8 cellular contexts compared by ENCODE assay signal in the genomic region with DNA sequence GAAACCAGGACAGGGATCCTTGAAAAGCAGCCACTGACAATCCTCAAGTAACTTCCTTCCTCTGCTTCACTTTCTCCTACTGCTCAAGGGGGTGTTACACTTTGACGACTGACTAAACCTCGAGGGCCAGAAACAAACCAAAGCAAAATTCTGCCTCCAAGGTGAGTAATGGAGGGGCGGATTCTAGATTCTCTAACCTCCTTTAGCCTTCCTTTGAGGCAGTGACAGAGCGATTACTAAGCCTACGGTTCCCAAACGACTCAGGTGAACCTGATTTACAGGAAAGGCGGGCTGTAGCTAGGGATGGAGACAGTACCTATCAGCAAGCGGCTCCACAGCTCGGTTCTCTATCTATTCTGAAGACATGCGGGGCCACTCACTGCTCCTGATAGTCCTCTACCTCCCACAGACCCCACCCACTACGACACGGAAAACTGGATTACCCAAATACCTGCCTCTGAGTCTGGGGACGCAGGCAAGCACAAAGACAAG. TPM values are rescaled to one million over a fixed set of nuclear protein-coding genes. Genes with fewer than 3 reads are reported as not detected.
A peak's percentile ranks its signal among the peaks of the same experiment; 100 is the strongest.
DNase-seq lines count a peak whose midpoint lies in the region; ATAC-seq and TF ChIP-seq lines count a peak whose summit lies in the region.

No MANE protein-coding gene starts in this region.

- no peaks in the 10 kb centered on the region for H3F3A ChIP-seq in PC-3 (ENCODE audit: low read length, unreplicated experiment)

- peak overlapping the region; percentile 88 for H2AFZ ChIP-seq in PC-3 (ENCODE audit: low read length)

- H3K9me2 ChIP-seq in PC-3 (replicated peaks; ENCODE audit: low read length): no peaks in the 10 kb centered on the region

- peaks cover 70% of the 10 kb centered on the region for H3K79me2 ChIP-seq in PC-3 (ENCODE audit: low read length)

- H3K4me3 Mint-ChIP-seq in CD14-positive monocyte: no peak overlapping the region

- H3K36me3 ChIP-seq in BE2C (no peaks in the 10 kb centered on the region), PC-3 (ENCODE audit: low read depth, low read length) (no peaks in the 10 kb centered on the region), colonic mucosa (no peaks in the 10 kb centered on the region), thymus (ENCODE audit: control insufficient read depth, insufficient read depth) (no peaks in the 10 kb centered on the region)

- H3K9me3 ChIP-seq in BE2C (no peaks in the 10 kb centered on the region), PC-3 (ENCODE audit: low read length) (no peaks in the 10 kb centered on the region), colonic mucosa (no peaks in the 10 kb centered on the region), thymus (ENCODE audit: control insufficient read depth) (no peaks in the 10 kb centered on the region)

- CTCF ChIA-PET in PC-3 (lab: Charles Lee): interaction anchor here (0.6 kb wide), 1 partner anchor 27 kb away, joined by 3 read pairs; no protein-coding TSS in a partner anchor

- H3K27ac ChIP-seq in PC-3 (ENCODE audit: low read length) (peak overlapping the region; percentile 92), colonic mucosa (peak overlapping the region; percentile 90), thymus (ENCODE audit: low read depth) (peak overlapping the region; percentile 89)

- ATAC-seq in GM18867 (IDR thresholded peaks at IDR 0.05; ENCODE audit: unreplicated experiment) (peak; percentile 22), HG03095 (IDR thresholded peaks at IDR 0.05; ENCODE audit: unreplicated experiment) (peak; percentile 19), PC-3 (peak; percentile 62)

- H3K36me3 Mint-ChIP-seq in CD14-positive monocyte: peaks cover 4 to 5% of the 10 kb centered on the region in 2 donors

- TF ChIP-seq CTCF in BE2C (IDR thresholded peaks at IDR 0.05; ENCODE audit: low read depth, low read length): no peak
- TF ChIP-seq CTCF in PC-3 (conservative IDR thresholded peaks at IDR 0.05; ENCODE audit: low read depth, low read length): no peak
- no peak for TF ChIP-seq CTCF in colonic mucosa (IDR thresholded peaks at IDR 0.05)
- TF ChIP-seq CTCF in CD14-positive monocyte (IDR thresholded peaks at IDR 0.05): no peak

- H3K4me1 ChIP-seq in BE2C: no peaks in the 10 kb centered on the region
- peaks cover 28% of the 10 kb centered on the region for H3K4me1 ChIP-seq in PC-3 (ENCODE audit: insufficient read depth, low read length)
- H3K4me1 ChIP-seq in colonic mucosa: no peaks in the 10 kb centered on the region
- peaks cover 14% of the 10 kb centered on the region for H3K4me1 ChIP-seq in thymus (ENCODE audit: control insufficient read depth, insufficient read depth, low read length)

- H3K4me1 Mint-ChIP-seq in CD14-positive monocyte: peaks cover 17% of the 10 kb centered on the region

- peaks cover 0 to 2% (median 0%) of the 10 kb centered on the region in 7 donors for H3K9me3 Mint-ChIP-seq in CD14-positive monocyte

- peak overlapping the region; percentile 98 for H3K9ac ChIP-seq in PC-3 (ENCODE audit: low read length)
- peak overlapping the region; percentile 80 to 97 for H3K9ac ChIP-seq in colonic mucosa (ENCODE audit: low read depth in 2 of 2, low read length in 2 of 2)

- WGBS in thymus: under 1% methylated on average over 13 of the region's 13 CpGs

- DNase-seq in BE2C: no peak
- peak; percentile 91 for DNase-seq in PC-3
- peak; percentile 55 for DNase-seq in colonic mucosa
- DNase-seq in midbrain (lab: John Stamatoyannopoulos, UW): peak; percentile 53
- DNase-seq in CD14-positive monocyte (ENCODE audit: low spot score): no peak

- H3K27me3 ChIP-seq in BE2C (no peaks in the 10 kb centered on the region), PC-3 (ENCODE audit: low read length) (no peaks in the 10 kb centered on the region), colonic mucosa (no peaks in the 10 kb centered on the region), thymus (ENCODE audit: control insufficient read depth, insufficient read depth) (no peaks in the 10 kb centered on the region)

- BruUV-seq in PC-3 (replicated peaks; lab: Mats Ljungman, UMichigan): TSS peak; percentile 90

- intact Hi-C loops in PC-3 (cut with micrococcal nuclease): loop anchor here (5.0 kb wide), 1 partner anchor 48 kb away; no protein-coding TSS in a partner anchor
- intact Hi-C loops in colonic mucosa (cut with DNase I): no loop called here
- intact Hi-C loops in CD14-positive monocyte (cut with micrococcal nuclease): no loop called here

- H3K4me3 ChIP-seq in BE2C (ENCODE audit: low read depth, low read length) (peak overlapping the region; percentile 94), PC-3 (ENCODE audit: low read length) (peak overlapping the region; percentile 86), colonic mucosa (peak overlapping the region; percentile 91), thymus (ENCODE audit: low read length) (peak overlapping the region; percentile 54)

- POLR2A ChIA-PET in PC-3 (lab: Charles Lee; ENCODE audit: unreplicated experiment): interaction anchor here (0.5 to 0.7 kb wide), 3 partner anchors 11 to 184 kb away, joined by 3 to 5 read pairs (median 3); no protein-coding TSS in a partner anchor

- peak overlapping the region; percentile 90 for H3K4me2 ChIP-seq in PC-3 (ENCODE audit: low read length)

- no peaks in the 10 kb centered on the region for H4K20me1 ChIP-seq in PC-3 (ENCODE audit: low read length)

- no peak overlapping the region for H3K27ac Mint-ChIP-seq in CD14-positive monocyte

- H3K27me3 Mint-ChIP-seq in CD14-positive monocyte (ENCODE audit: low read depth in 3 of 3): peaks cover 0 to 2% (median 0%) of the 10 kb centered on the region in 3 donors

RNA-seq across cellular contexts. Expression of gene TBCK, which starts 0.5 kb away (rescaled TPM):
- polyA plus RNA-seq in BE2C (2012; ENCODE audit: insufficient read depth, insufficient read length, low read depth): 7.8 TPM
- 7.6 and 10.1 TPM in 2 replicates for total RNA-seq in PC-3 (2014; rRNA removed)
- total RNA-seq in colonic mucosa: 10 to 100 TPM; 27.4 to 33.9 TPM
- 17.9 TPM for polyA plus RNA-seq in thymus
- 10 to 100 TPM; 12.5 to 14.0 TPM for polyA plus RNA-seq in CD14-positive monocyte

RNA-seq across cellular contexts. Expression of gene AIMP1, which starts 0.8 kb away (rescaled TPM):
- polyA plus RNA-seq in BE2C (2012; ENCODE audit: insufficient read depth, insufficient read length, low read depth): 48.0 TPM
- total RNA-seq in PC-3 (2014; rRNA removed): 15.3 and 15.9 TPM in 2 replicates
- total RNA-seq in colonic mucosa: 10 to 100 TPM; 45.1 to 56.2 TPM
- 46.2 TPM for polyA plus RNA-seq in thymus
- 10 to 100 TPM; 56.1 to 65.6 TPM for polyA plus RNA-seq in CD14-positive monocyte

RNA-seq across cellular contexts. Expression of gene GIMD1, which starts 53.1 kb away (rescaled TPM):
- not detected for polyA plus RNA-seq in BE2C (2012; ENCODE audit: insufficient read depth, insufficient read length, low read depth)
- total RNA-seq in PC-3 (2014; rRNA removed) (0.22 TPM in 1 of 2 replicates, not detected in the other), colonic mucosa (not detected)
- polyA plus RNA-seq in thymus (0.07 TPM), CD14-positive monocyte (not detected)

Comparison
In these comparisons a context has a peak if more than half of its experiments do, and no peak if none do; other contexts are left out.
1. DNase-seq: peak in PC-3 (single experiment), colonic mucosa (single experiment) and midbrain (single experiment); none in BE2C (single experiment) and CD14-positive monocyte (single experiment).
2. Peak in every context shown above with its lines, with median percentiles within 50 percentile points of each other: H3K4me3 ChIP-seq, ATAC-seq and H3K27ac ChIP-seq.